Comparison of ENCODE assay signal across 8 cellular contexts in the genomic region with DNA sequence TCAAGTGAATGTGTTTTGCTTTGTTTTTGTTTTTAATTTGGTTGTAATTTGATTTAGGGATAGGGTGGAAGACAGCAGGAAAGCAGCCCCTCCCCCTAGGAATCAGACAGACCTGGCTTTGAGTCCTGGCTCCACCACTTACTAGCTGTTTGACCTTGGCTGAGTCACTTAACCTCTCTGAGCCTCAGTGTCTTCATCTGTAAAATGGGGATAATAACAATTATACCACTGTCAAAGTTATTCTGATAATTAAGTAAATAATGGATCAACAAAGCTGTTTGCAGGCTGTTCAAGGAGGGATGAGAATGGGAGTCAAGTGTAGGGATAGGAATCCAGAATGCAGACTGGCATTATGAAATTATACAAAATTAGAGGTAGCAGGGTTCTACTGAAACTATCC. TPM values are rescaled to one million over a fixed set of nuclear protein-coding genes. Genes with fewer than 3 reads are reported as not detected.
A peak's percentile ranks its signal among the peaks of the same experiment; 100 is the strongest.
DNase-seq lines count a peak whose midpoint lies in the region; ATAC-seq and TF ChIP-seq lines count a peak whose summit lies in the region.

No MANE protein-coding gene starts in this region.

- peaks cover 7% of the 10 kb centered on the region; the same call in 2 of the 3 replicates for H3K36me3 Mint-ChIP-seq in GM23338 (ENCODE audit: low read depth)
- H3K36me3 Mint-ChIP-seq in WTC11, result peaks cover 2% of the 10 kb centered on the region; the same call in 1 of the 2 replicates
- peaks cover 10% of the 10 kb centered on the region for H3K36me3 Mint-ChIP-seq in glutamatergic neuron (ENCODE audit: unreplicated experiment)

- H3K4me2 ChIP-seq in GM23338, result peak overlapping the region; percentile 77

- peak overlapping the region; percentile 91 to 98 (median 97) for H3K9ac ChIP-seq in skeletal muscle tissue (ENCODE audit: low read depth in 1 of 3, low read length in 3 of 3)

- H3K79me2 ChIP-seq in GM23338 (replicated peaks; ENCODE audit: insufficient read depth), result no peaks in the 10 kb centered on the region

- H3K36me3 ChIP-seq in GM23338 (ENCODE audit: insufficient read depth), result no peaks in the 10 kb centered on the region
- peaks cover 10 to 28% (median 13%) of the 10 kb centered on the region in 3 donors for H3K36me3 ChIP-seq in skeletal muscle tissue (ENCODE audit: control insufficient read depth in 3 of 3, insufficient read depth in 3 of 3, low read length in 3 of 3)

- DNase-seq in GM23338 (ENCODE audit: low spot score) (no peak), WTC11 (ENCODE audit: low spot score) (no peak), glutamatergic neuron (no peak), NCI-H1048 (lab: John Stamatoyannopoulos, UW) (no peak), NCI-H748 treated with DMSO at 0.1 percent for 48 hours (lab: John Stamatoyannopoulos, UW) (no peak)

- H3K4me3 Mint-ChIP-seq in GM23338, result peak overlapping the region; percentile 93
- peak overlapping the region; percentile 93 for H3K4me3 Mint-ChIP-seq in WTC11
- peak overlapping the region; percentile 95 for H3K4me3 Mint-ChIP-seq in glutamatergic neuron (ENCODE audit: unreplicated experiment)

- TF ChIP-seq CTCF in GM23338 (conservative IDR thresholded peaks at IDR 0.05; ENCODE audit: low read depth in 2 of 2) (no peak), WTC11 (IDR thresholded peaks at IDR 0.05) (no peak), glutamatergic neuron (IDR thresholded peaks at IDR 0.05; ENCODE audit: partially characterized antibody, unreplicated experiment) (no peak)

- H3K4me3 ChIP-seq in GM23338, result peak overlapping the region; percentile 49
- peak overlapping the region; percentile 89 to 96 (median 92) for H3K4me3 ChIP-seq in skeletal muscle tissue (ENCODE audit: low read length in 3 of 3)

- ATAC-seq in GM23338 (no peak), WTC11 (no peak), GM18870 (IDR thresholded peaks at IDR 0.05; ENCODE audit: unreplicated experiment) (no peak), HG02885 (IDR thresholded peaks at IDR 0.05; ENCODE audit: poor library complexity, unreplicated experiment) (no peak)

- no peaks in the 10 kb centered on the region for H3K9me3 ChIP-seq in skeletal muscle tissue (ENCODE audit: control insufficient read depth in 3 of 3, low read length in 3 of 3)

- H3K27me3 ChIP-seq in GM23338 (ENCODE audit: insufficient read depth) (peaks cover 7% of the 10 kb centered on the region; the same call in 1 of the 2 replicates), skeletal muscle tissue (ENCODE audit: control insufficient read depth in 3 of 3, insufficient read depth in 3 of 3, low read length in 3 of 3) (peaks cover 0 to 1% (median 0%) of the 10 kb centered on the region in 3 donors)

- CTCF ChIA-PET in WTC11 (lab: Charles Lee), result no interaction called here

- H3F3A ChIP-seq in GM23338 (replicated peaks; ENCODE audit: low read depth), result no peaks in the 10 kb centered on the region

- no peak overlapping the region for H2AFZ ChIP-seq in GM23338

- no peaks in the 10 kb centered on the region for H4K20me1 ChIP-seq in GM23338 (replicated peaks; ENCODE audit: insufficient read depth)

- H3K27ac Mint-ChIP-seq in GM23338 (peak overlapping the region; percentile 100; the same call in 1 of the 2 replicates), WTC11 (peak overlapping the region; percentile 99), glutamatergic neuron (ENCODE audit: unreplicated experiment) (peak overlapping the region; percentile 100)

- H3K4me1 Mint-ChIP-seq in GM23338 (peaks cover 10% of the 10 kb centered on the region), WTC11 (peaks cover 16% of the 10 kb centered on the region), glutamatergic neuron (ENCODE audit: low read depth, unreplicated experiment) (peaks cover 3% of the 10 kb centered on the region)

- H3K27me3 Mint-ChIP-seq in GM23338 (ENCODE audit: insufficient read depth, low read depth, poor library complexity) (peaks cover 15% of the 10 kb centered on the region), WTC11 (ENCODE audit: low read depth) (peaks cover 28% of the 10 kb centered on the region), glutamatergic neuron (ENCODE audit: unreplicated experiment) (peaks cover 17% of the 10 kb centered on the region)

- no peaks in the 10 kb centered on the region; the same call in 1 of the 3 replicates for H3K9me3 Mint-ChIP-seq in GM23338
- peaks cover 8% of the 10 kb centered on the region for H3K9me3 Mint-ChIP-seq in WTC11
- peaks cover 12% of the 10 kb centered on the region for H3K9me3 Mint-ChIP-seq in glutamatergic neuron (ENCODE audit: unreplicated experiment)

- POLR2A ChIA-PET in WTC11 (lab: Charles Lee), result interaction anchor here (0.6 to 1.0 kb wide), 2 partner anchors 29 to 33 kb away, joined by 3 read pairs; no protein-coding TSS in a partner anchor

- H3K4me1 ChIP-seq in GM23338 (ENCODE audit: insufficient read depth), result peaks cover 7% of the 10 kb centered on the region; the same call in 1 of the 2 replicates
- peaks cover 6 to 21% (median 16%) of the 10 kb centered on the region in 3 donors for H3K4me1 ChIP-seq in skeletal muscle tissue (ENCODE audit: control insufficient read depth in 3 of 3, insufficient read depth in 3 of 3, low read length in 3 of 3)

- peaks cover 19% of the 10 kb centered on the region for H3K9me2 ChIP-seq in GM23338 (ENCODE audit: insufficient read depth)

- H3K27ac ChIP-seq in GM23338 (ENCODE audit: low read depth), result no peak overlapping the region
- peak overlapping the region; percentile 99 for H3K27ac ChIP-seq in skeletal muscle tissue (ENCODE audit: low read depth, low read length)

TF ChIP-seq in GM23338, 12 proteins besides CTCF, POLR2A, EP300 and RAD21 (continues in another document):
- TF ChIP-seq ZNF114 (CRISPR knock-in tag; IDR thresholded peaks at IDR 0.05), result no peak
- TF ChIP-seq, protein P1, sequence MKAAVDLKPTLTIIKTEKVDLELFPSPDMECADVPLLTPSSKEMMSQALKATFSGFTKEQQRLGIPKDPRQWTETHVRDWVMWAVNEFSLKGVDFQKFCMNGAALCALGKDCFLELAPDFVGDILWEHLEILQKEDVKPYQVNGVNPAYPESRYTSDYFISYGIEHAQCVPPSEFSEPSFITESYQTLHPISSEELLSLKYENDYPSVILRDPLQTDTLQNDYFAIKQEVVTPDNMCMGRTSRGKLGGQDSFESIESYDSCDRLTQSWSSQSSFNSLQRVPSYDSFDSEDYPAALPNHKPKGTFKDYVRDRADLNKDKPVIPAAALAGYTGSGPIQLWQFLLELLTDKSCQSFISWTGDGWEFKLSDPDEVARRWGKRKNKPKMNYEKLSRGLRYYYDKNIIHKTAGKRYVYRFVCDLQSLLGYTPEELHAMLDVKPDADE (IDR thresholded peaks at IDR 0.05), result no peak

TF ChIP-seq in WTC11, 78 proteins besides CTCF, POLR2A, EP300 and RAD21 (continues in another document):
- no peak for TF ChIP-seq ZNF396 (CRISPR knock-in tag; IDR thresholded peaks at IDR 0.05; ENCODE audit: borderline replicate concordance)
- TF ChIP-seq, protein P2, sequence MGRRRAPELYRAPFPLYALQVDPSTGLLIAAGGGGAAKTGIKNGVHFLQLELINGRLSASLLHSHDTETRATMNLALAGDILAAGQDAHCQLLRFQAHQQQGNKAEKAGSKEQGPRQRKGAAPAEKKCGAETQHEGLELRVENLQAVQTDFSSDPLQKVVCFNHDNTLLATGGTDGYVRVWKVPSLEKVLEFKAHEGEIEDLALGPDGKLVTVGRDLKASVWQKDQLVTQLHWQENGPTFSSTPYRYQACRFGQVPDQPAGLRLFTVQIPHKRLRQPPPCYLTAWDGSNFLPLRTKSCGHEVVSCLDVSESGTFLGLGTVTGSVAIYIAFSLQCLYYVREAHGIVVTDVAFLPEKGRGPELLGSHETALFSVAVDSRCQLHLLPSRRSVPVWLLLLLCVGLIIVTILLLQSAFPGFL (CRISPR knock-in tag; IDR thresholded peaks at IDR 0.05; ENCODE audit: borderline replicate concordance), result no peak

RNA-seq across cellular contexts. Expression of gene ANAPC15, which starts 1.2 kb away (rescaled TPM):
- 42.3 and 52.1 TPM in 2 replicates for total RNA-seq in GM23338 (2014; rRNA removed; shearing (Covaris generic))
- 110 and 117 TPM in 2 replicates for polyA plus RNA-seq in GM23338 (2016; fragmentation: Nextera tagmentation; extraction: Ambion mirVana)
- 60.2 to 75.4 TPM (median 66.1 TPM) in 3 replicates for total RNA-seq in WTC11 (2021)
- total RNA-seq in glutamatergic neuron (ENCODE audit: unreplicated experiment), result 31.9 TPM
- 7.8 TPM for total RNA-seq in skeletal muscle tissue

RNA-seq across cellular contexts. Expression of gene TOMT, which starts 5.6 kb away (rescaled TPM):
- total RNA-seq in GM23338 (2014; rRNA removed; shearing (Covaris generic)), result not detected in 2 replicates
- not detected in 2 replicates for polyA plus RNA-seq in GM23338 (2016; fragmentation: Nextera tagmentation; extraction: Ambion mirVana)
- total RNA-seq in WTC11 (2021), result not detected in 3 replicates
- not detected for total RNA-seq in glutamatergic neuron (ENCODE audit: unreplicated experiment)
- not detected for total RNA-seq in skeletal muscle tissue

RNA-seq across cellular contexts. Expression of gene LAMTOR1, which starts 8.2 kb away (rescaled TPM):
- 106 and 112 TPM in 2 replicates for total RNA-seq in GM23338 (2014; rRNA removed; shearing (Covaris generic))
- 157 and 168 TPM in 2 replicates for polyA plus RNA-seq in GM23338 (2016; fragmentation: Nextera tagmentation; extraction: Ambion mirVana)
- total RNA-seq in WTC11 (2021) (79.4 to 84.3 TPM (median 80.4 TPM) in 3 replicates), glutamatergic neuron (ENCODE audit: unreplicated experiment) (68.3 TPM), skeletal muscle tissue (42.3 TPM)

RNA-seq across cellular contexts. Expression of gene FOLR3, which starts 24.2 kb away (rescaled TPM):
- not detected in 2 replicates for total RNA-seq in GM23338 (2014; rRNA removed; shearing (Covaris generic))
- not detected in 2 replicates for polyA plus RNA-seq in GM23338 (2016; fragmentation: Nextera tagmentation; extraction: Ambion mirVana)
- total RNA-seq in WTC11 (2021), result 0.25 TPM in 1 of 3 replicates, not detected in the others
- not detected for total RNA-seq in glutamatergic neuron (ENCODE audit: unreplicated experiment)
- total RNA-seq in skeletal muscle tissue, result 0.52 TPM

RNA-seq across cellular contexts. Expression of gene LRRC51, which starts 30.6 kb away (rescaled TPM):
- total RNA-seq in GM23338 (2014; rRNA removed; shearing (Covaris generic)), result 3.6 and 4.3 TPM in 2 replicates
- 4.2 and 4.8 TPM in 2 replicates for polyA plus RNA-seq in GM23338 (2016; fragmentation: Nextera tagmentation; extraction: Ambion mirVana)
- total RNA-seq in WTC11 (2021), result 5.3 to 5.6 TPM (median 5.3 TPM) in 3 replicates
- 8.3 TPM for total RNA-seq in glutamatergic neuron (ENCODE audit: unreplicated experiment)
- 2.6 TPM for total RNA-seq in skeletal muscle tissue
